Comparison of ENCODE assay signal across 11 cellular contexts in genomic region chr2:136394136-136395060, GRCh38.
A peak's percentile ranks its signal among the peaks of the same experiment; 100 is the strongest.
DNase-seq lines count a peak whose midpoint lies in the region; ATAC-seq and TF ChIP-seq lines count a peak whose summit lies in the region.
"Had no signal": no experiment of that assay in that cellular context is flagged by ENCODE, and none has a peak within 500 bp of the region (broad histone marks: within the 10 kb centered on the region; RNA-seq: fewer than 3 reads in every experiment).

No MANE protein-coding gene starts in this region.

- H4K20me1 ChIP-seq in Loucy (ENCODE audit: insufficient read depth, low read length, poor library complexity, severe bottlenecking): no peaks in the 10 kb centered on the region

- H3K9me2 ChIP-seq in Loucy (replicated peaks; ENCODE audit: low read depth, low read length): no peaks in the 10 kb centered on the region

- TF ChIP-seq CTCF in Loucy (conservative IDR thresholded peaks at IDR 0.05; ENCODE audit: low read length) (no peak), suprapubic skin (IDR thresholded peaks at IDR 0.05) (no peak)

- no peak for TF ChIP-seq EP300 in suprapubic skin (IDR thresholded peaks at IDR 0.05)

- H3K36me3 Mint-ChIP-seq in activated naive CD4-positive, alpha-beta T cell treated with anti-CD3 and anti-CD28 coated beads for 36 hours (ENCODE audit: low read depth): no peaks in the 10 kb centered on the region
- no peaks in the 10 kb centered on the region for H3K36me3 Mint-ChIP-seq in activated naive CD4-positive, alpha-beta T cell treated with anti-CD3 and anti-CD28 coated beads, Interleukin-2, amount 10 ng/mL, durations not matched to agents 7 days and 5 days
- H3K36me3 Mint-ChIP-seq in immature natural killer cell: no peaks in the 10 kb centered on the region
- H3K36me3 Mint-ChIP-seq: T-cell had no signal

- H3F3A ChIP-seq in Loucy (ENCODE audit: low read depth): no peaks in the 10 kb centered on the region

- H3K27me3 ChIP-seq in Loucy (ENCODE audit: insufficient read depth, low read length, poor library complexity, severe bottlenecking) (peaks cover 15% of the 10 kb centered on the region), suprapubic skin (no peaks in the 10 kb centered on the region)

- ATAC-seq in HG02642 (IDR thresholded peaks at IDR 0.05; ENCODE audit: poor library complexity, unreplicated experiment): peak; percentile 65

- H3K9me3 Mint-ChIP-seq in activated naive CD4-positive, alpha-beta T cell treated with anti-CD3 and anti-CD28 coated beads for 36 hours: no peaks in the 10 kb centered on the region
- H3K9me3 Mint-ChIP-seq in activated naive CD4-positive, alpha-beta T cell treated with anti-CD3 and anti-CD28 coated beads, Interleukin-2, amount 10 ng/mL, durations not matched to agents 7 days and 5 days: no peaks in the 10 kb centered on the region
- no peaks in the 10 kb centered on the region for H3K9me3 Mint-ChIP-seq in immature natural killer cell
- H3K9me3 Mint-ChIP-seq: T-cell had no signal

- H3K27ac ChIP-seq in suprapubic skin: no peak overlapping the region

- no peaks in the 10 kb centered on the region for H3K79me2 ChIP-seq in Loucy (ENCODE audit: insufficient read depth, low read length)

- no peak overlapping the region for H3K4me3 ChIP-seq in Loucy (ENCODE audit: low read length, poor library complexity, severe bottlenecking)
- H3K4me3 ChIP-seq in suprapubic skin: no peak overlapping the region
- H3K4me3 ChIP-seq: skin epidermis had no signal

- H3K4me3 Mint-ChIP-seq in activated naive CD4-positive, alpha-beta T cell treated with anti-CD3 and anti-CD28 coated beads for 36 hours: no peak overlapping the region
- H3K4me3 Mint-ChIP-seq in activated naive CD4-positive, alpha-beta T cell treated with anti-CD3 and anti-CD28 coated beads, Interleukin-2, amount 10 ng/mL, durations not matched to agents 7 days and 5 days: no peak overlapping the region
- H3K4me3 Mint-ChIP-seq in immature natural killer cell: no peak overlapping the region
- H3K4me3 Mint-ChIP-seq: T-cell had no signal

- 84% methylated on average over 8 of the region's 8 CpGs for WGBS in suprapubic skin

- DNase-seq in activated naive CD4-positive, alpha-beta T cell treated with anti-CD3 and anti-CD28 coated beads for 36 hours: no peak
- DNase-seq in activated naive CD4-positive, alpha-beta T cell treated with anti-CD3 and anti-CD28 coated beads, Interleukin-2, amount 10 ng/mL, durations not matched to agents 7 days and 5 days: no peak
- no peak for DNase-seq in immature natural killer cell
- no peak for DNase-seq in NCI-H187 (lab: John Stamatoyannopoulos, UW)
- no peak for DNase-seq in suprapubic skin (ENCODE audit: low spot score in 2 of 2)
- DNase-seq in middle frontal gyrus (ENCODE audit: extremely low spot score, low spot score): no peak
- DNase-seq: activated naive CD4-positive, alpha-beta T cell; T-cell had no signal

- H3K9me3 ChIP-seq in Loucy (ENCODE audit: insufficient read depth, low read depth, low read length): no peaks in the 10 kb centered on the region
- no peaks in the 10 kb centered on the region for H3K9me3 ChIP-seq in suprapubic skin

- no peak for TF ChIP-seq POLR2A in suprapubic skin (IDR thresholded peaks at IDR 0.05)

- H3K4me1 ChIP-seq in Loucy (ENCODE audit: insufficient read depth, low read length, poor library complexity, severe bottlenecking) (peaks cover 8% of the 10 kb centered on the region), suprapubic skin (peaks cover 10% of the 10 kb centered on the region)

- no peak overlapping the region for H3K9ac ChIP-seq in Loucy (ENCODE audit: low read depth, low read length, poor library complexity, severe bottlenecking)

- H3K4me1 Mint-ChIP-seq in activated naive CD4-positive, alpha-beta T cell treated with anti-CD3 and anti-CD28 coated beads for 36 hours (ENCODE audit: low read depth): peaks cover 35% of the 10 kb centered on the region
- peaks cover 34% of the 10 kb centered on the region for H3K4me1 Mint-ChIP-seq in activated naive CD4-positive, alpha-beta T cell treated with anti-CD3 and anti-CD28 coated beads, Interleukin-2, amount 10 ng/mL, durations not matched to agents 7 days and 5 days
- no peaks in the 10 kb centered on the region for H3K4me1 Mint-ChIP-seq in immature natural killer cell

- CTCF ChIA-PET in activated naive CD4-positive, alpha-beta T cell treated with anti-CD3 and anti-CD28 coated beads for 36 hours (lab: Charles Lee): interaction anchor here (0.6 to 3.4 kb wide), 3 partner anchors 10 to 57 kb away, joined by 3 to 11 read pairs (median 7); no protein-coding TSS in a partner anchor
- CTCF ChIA-PET in activated naive CD4-positive, alpha-beta T cell treated with anti-CD3 and anti-CD28 coated beads, Interleukin-2, amount 10 ng/mL, durations not matched to agents 7 days and 5 days (lab: Charles Lee): interaction anchor here (1.0 to 1.2 kb wide), 2 partner anchors 10 to 29 kb away, joined by 3 read pairs; no protein-coding TSS in a partner anchor

- intact Hi-C loops in activated naive CD4-positive, alpha-beta T cell treated with anti-CD3 and anti-CD28 coated beads for 36 hours (cut with micrococcal nuclease): no loop called here

- H3K27me3 Mint-ChIP-seq in activated naive CD4-positive, alpha-beta T cell treated with anti-CD3 and anti-CD28 coated beads for 36 hours (ENCODE audit: low read depth): no peaks in the 10 kb centered on the region
- H3K27me3 Mint-ChIP-seq in activated naive CD4-positive, alpha-beta T cell treated with anti-CD3 and anti-CD28 coated beads, Interleukin-2, amount 10 ng/mL, durations not matched to agents 7 days and 5 days: no peaks in the 10 kb centered on the region
- peaks cover 0 to 4% (median 0%) of the 10 kb centered on the region in 3 donors for H3K27me3 Mint-ChIP-seq in immature natural killer cell (ENCODE audit: low read depth in 3 of 3)
- H3K27me3 Mint-ChIP-seq: T-cell had no signal

- peak overlapping the region; percentile 57 for H3K27ac Mint-ChIP-seq in activated naive CD4-positive, alpha-beta T cell treated with anti-CD3 and anti-CD28 coated beads for 36 hours
- no peak overlapping the region for H3K27ac Mint-ChIP-seq in activated naive CD4-positive, alpha-beta T cell treated with anti-CD3 and anti-CD28 coated beads, Interleukin-2, amount 10 ng/mL, durations not matched to agents 7 days and 5 days
- H3K27ac Mint-ChIP-seq in immature natural killer cell: no peak overlapping the region
- H3K27ac Mint-ChIP-seq: T-cell had no signal

- no peak overlapping the region for H3K4me2 ChIP-seq in Loucy (ENCODE audit: low read depth, low read length, poor library complexity, severe bottlenecking)

- peak overlapping the region; percentile 67 for H2AFZ ChIP-seq in Loucy (ENCODE audit: low read length)

- no peaks in the 10 kb centered on the region for H3K36me3 ChIP-seq in Loucy (ENCODE audit: insufficient read depth, low read length)
- no peaks in the 10 kb centered on the region for H3K36me3 ChIP-seq in suprapubic skin
